ENCODE assay signal across 1 cellular context in the genomic region with DNA sequence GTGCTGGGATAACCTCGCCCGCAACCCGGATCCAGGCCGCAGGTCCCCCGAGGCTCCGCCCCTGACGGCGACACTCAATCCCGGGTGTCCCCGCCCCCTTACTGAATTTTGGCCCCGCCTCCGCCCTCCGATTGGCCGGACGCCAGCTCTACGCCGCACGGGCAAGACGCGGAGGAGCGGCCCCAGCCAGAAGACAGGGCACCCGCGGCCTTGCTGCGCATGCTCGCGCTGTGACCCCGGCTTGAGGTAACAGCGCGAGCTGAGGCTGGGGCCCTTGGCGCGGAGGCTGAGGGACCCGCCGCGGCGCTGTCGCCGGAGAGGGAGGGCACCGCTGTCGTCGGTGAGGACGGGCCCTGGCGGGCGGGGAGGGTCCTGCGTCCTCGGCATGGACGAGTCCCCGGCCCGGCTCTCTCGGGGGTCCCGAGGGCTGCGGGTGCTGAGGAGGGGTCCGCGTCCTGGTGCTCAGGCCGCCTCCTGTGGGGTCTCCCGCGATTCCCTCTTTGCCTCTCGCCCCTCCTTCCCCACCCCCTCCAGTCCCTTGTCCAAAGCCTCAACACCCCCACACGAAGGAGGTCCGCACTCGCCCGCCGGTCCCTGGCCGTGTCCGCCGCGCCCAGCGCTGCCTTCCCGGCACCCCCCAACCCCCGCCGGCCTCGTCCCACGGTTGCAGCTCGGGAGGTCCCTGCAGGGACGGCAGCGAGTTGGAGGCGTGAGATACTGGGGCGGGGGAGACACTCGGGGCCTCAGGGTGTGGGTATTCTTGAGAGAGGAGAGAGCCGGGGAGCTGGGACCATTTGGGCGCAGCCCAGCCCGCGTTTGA.
TF ChIP-seq lines count a peak whose summit lies in the region.

A gene with protein sequence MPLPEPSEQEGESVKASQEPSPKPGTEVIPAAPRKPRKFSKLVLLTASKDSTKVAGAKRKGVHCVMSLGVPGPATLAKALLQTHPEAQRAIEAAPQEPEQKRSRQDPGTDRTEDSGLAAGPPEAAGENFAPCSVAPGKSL (plus strand): TSS at position 189 of the 820 bp plus-strand sequence. CDS start 13,235 bp downstream, outside the sequence.

TF ChIP-seq in K562, 482 proteins besides CTCF, POLR2A, EP300 and RAD21 (continued from another document and continues in another):
- TF ChIP-seq, protein P1, sequence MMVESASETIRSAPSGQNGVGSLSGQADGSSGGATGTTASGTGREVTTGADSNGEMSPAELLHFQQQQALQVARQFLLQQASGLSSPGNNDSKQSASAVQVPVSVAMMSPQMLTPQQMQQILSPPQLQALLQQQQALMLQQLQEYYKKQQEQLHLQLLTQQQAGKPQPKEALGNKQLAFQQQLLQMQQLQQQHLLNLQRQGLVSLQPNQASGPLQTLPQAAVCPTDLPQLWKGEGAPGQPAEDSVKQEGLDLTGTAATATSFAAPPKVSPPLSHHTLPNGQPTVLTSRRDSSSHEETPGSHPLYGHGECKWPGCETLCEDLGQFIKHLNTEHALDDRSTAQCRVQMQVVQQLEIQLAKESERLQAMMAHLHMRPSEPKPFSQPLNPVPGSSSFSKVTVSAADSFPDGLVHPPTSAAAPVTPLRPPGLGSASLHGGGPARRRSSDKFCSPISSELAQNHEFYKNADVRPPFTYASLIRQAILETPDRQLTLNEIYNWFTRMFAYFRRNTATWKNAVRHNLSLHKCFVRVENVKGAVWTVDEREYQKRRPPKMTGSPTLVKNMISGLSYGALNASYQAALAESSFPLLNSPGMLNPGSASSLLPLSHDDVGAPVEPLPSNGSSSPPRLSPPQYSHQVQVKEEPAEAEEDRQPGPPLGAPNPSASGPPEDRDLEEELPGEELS (CRISPR knock-in tag; IDR thresholded peaks at IDR 0.05; ENCODE audit: borderline replicate concordance), result 0 out of 2 replicates have a peak, but pooled peaks have one; percentile 25
- TF ChIP-seq, protein P2, sequence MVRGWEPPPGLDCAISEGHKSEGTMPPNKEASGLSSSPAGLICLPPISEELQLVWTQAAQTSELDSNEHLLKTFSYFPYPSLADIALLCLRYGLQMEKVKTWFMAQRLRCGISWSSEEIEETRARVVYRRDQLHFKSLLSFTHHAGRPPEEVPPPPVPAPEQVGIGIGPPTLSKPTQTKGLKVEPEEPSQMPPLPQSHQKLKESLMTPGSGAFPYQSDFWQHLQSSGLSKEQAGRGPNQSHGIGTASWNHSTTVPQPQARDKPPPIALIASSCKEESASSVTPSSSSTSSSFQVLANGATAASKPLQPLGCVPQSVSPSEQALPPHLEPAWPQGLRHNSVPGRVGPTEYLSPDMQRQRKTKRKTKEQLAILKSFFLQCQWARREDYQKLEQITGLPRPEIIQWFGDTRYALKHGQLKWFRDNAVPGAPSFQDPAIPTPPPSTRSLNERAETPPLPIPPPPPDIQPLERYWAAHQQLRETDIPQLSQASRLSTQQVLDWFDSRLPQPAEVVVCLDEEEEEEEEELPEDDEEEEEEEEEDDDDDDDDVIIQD (CRISPR knock-in tag; IDR thresholded peaks at IDR 0.05), result no peak
- TF ChIP-seq BCOR (IDR thresholded peaks at IDR 0.05) (peak; percentile 53; the same call in 1 of the 2 replicates), SPI1 (IDR thresholded peaks at IDR 0.05; ENCODE audit: borderline replicate concordance, low read depth, low read length) (no peak), MIER1 (IDR thresholded peaks at IDR 0.05; ENCODE audit: low read depth) (no peak), ZKSCAN1 (IDR thresholded peaks at IDR 0.05; ENCODE audit: low read depth, low read length) (no peak), PCBP1 (IDR thresholded peaks at IDR 0.05; ENCODE audit: low read depth, low read length, poor library complexity, severe bottlenecking) (peak; percentile 90), ZNF77 (CRISPR knock-in tag; IDR thresholded peaks at IDR 0.05) (no peak), ZNF124 (CRISPR knock-in tag; IDR thresholded peaks at IDR 0.05) (no peak), POLR2AphosphoS2 (IDR thresholded peaks at IDR 0.05; ENCODE audit: low read length) (no peak), KAT2B (IDR thresholded peaks at IDR 0.05; ENCODE audit: low read depth, low read length) (no peak), HCFC1 (IDR thresholded peaks at IDR 0.05; ENCODE audit: low read depth, low read length) (no peak), ZNF197 (CRISPR knock-in tag; IDR thresholded peaks at IDR 0.05; ENCODE audit: low read depth) (no peak), KDM1A (IDR thresholded peaks at IDR 0.05) (no peak), CREBBP (IDR thresholded peaks at IDR 0.05; ENCODE audit: low read depth, low read length) (no peak), HDGF (IDR thresholded peaks at IDR 0.05) (no peak), CBFA2T3 (IDR thresholded peaks at IDR 0.05) (no peak), SAFB2 (IDR thresholded peaks at IDR 0.05; ENCODE audit: borderline replicate concordance, low read depth, low read length, severe bottlenecking) (no peak), JUNB (CRISPR knock-in tag; conservative IDR thresholded peaks at IDR 0.05) (no peak), ZBTB8A (IDR thresholded peaks at IDR 0.05; ENCODE audit: partially characterized antibody) (no peak), KDM5B (IDR thresholded peaks at IDR 0.05; ENCODE audit: insufficient replicate concordance, low read depth, low read length) (peak; percentile 78), ZFP30 (CRISPR knock-in tag; IDR thresholded peaks at IDR 0.05; ENCODE audit: borderline replicate concordance) (no peak), ASH1L (IDR thresholded peaks at IDR 0.05; ENCODE audit: borderline replicate concordance, low read depth, partially characterized antibody) (no peak), MEIS2 (IDR thresholded peaks at IDR 0.05; ENCODE audit: partially characterized antibody) (peak; percentile 89), SAFB (IDR thresholded peaks at IDR 0.05; ENCODE audit: borderline replicate concordance, low read depth, low read length) (no peak), SMARCA5 (IDR thresholded peaks at IDR 0.05) (no peak), MAFK (IDR thresholded peaks at IDR 0.05; ENCODE audit: low read length) (no peak)
- TF ChIP-seq, protein P3, sequence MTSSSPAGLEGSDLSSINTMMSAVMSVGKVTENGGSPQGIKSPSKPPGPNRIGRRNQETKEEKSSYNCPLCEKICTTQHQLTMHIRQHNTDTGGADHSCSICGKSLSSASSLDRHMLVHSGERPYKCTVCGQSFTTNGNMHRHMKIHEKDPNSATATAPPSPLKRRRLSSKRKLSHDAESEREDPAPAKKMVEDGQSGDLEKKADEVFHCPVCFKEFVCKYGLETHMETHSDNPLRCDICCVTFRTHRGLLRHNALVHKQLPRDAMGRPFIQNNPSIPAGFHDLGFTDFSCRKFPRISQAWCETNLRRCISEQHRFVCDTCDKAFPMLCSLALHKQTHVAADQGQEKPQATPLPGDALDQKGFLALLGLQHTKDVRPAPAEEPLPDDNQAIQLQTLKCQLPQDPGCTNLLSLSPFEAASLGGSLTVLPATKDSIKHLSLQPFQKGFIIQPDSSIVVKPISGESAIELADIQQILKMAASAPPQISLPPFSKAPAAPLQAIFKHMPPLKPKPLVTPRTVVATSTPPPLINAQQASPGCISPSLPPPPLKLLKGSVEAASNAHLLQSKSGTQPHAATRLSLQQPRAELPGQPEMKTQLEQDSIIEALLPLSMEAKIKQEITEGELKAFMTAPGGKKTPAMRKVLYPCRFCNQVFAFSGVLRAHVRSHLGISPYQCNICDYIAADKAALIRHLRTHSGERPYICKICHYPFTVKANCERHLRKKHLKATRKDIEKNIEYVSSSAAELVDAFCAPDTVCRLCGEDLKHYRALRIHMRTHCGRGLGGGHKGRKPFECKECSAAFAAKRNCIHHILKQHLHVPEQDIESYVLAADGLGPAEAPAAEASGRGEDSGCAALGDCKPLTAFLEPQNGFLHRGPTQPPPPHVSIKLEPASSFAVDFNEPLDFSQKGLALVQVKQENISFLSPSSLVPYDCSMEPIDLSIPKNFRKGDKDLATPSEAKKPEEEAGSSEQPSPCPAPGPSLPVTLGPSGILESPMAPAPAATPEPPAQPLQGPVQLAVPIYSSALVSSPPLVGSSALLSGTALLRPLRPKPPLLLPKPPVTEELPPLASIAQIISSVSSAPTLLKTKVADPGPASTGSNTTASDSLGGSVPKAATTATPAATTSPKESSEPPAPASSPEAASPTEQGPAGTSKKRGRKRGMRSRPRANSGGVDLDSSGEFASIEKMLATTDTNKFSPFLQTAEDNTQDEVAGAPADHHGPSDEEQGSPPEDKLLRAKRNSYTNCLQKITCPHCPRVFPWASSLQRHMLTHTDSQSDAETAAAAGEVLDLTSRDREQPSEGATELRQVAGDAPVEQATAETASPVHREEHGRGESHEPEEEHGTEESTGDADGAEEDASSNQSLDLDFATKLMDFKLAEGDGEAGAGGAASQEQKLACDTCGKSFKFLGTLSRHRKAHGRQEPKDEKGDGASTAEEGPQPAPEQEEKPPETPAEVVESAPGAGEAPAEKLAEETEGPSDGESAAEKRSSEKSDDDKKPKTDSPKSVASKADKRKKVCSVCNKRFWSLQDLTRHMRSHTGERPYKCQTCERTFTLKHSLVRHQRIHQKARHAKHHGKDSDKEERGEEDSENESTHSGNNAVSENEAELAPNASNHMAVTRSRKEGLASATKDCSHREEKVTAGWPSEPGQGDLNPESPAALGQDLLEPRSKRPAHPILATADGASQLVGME (CRISPR knock-in tag; IDR thresholded peaks at IDR 0.05), result no peak
- TF ChIP-seq, protein P4, sequence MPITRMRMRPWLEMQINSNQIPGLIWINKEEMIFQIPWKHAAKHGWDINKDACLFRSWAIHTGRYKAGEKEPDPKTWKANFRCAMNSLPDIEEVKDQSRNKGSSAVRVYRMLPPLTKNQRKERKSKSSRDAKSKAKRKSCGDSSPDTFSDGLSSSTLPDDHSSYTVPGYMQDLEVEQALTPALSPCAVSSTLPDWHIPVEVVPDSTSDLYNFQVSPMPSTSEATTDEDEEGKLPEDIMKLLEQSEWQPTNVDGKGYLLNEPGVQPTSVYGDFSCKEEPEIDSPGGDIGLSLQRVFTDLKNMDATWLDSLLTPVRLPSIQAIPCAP (CRISPR knock-in tag; IDR thresholded peaks at IDR 0.05; ENCODE audit: borderline replicate concordance), result 0 out of 2 replicates have a peak, but pooled peaks have one; percentile 43
- TF ChIP-seq, protein P5, sequence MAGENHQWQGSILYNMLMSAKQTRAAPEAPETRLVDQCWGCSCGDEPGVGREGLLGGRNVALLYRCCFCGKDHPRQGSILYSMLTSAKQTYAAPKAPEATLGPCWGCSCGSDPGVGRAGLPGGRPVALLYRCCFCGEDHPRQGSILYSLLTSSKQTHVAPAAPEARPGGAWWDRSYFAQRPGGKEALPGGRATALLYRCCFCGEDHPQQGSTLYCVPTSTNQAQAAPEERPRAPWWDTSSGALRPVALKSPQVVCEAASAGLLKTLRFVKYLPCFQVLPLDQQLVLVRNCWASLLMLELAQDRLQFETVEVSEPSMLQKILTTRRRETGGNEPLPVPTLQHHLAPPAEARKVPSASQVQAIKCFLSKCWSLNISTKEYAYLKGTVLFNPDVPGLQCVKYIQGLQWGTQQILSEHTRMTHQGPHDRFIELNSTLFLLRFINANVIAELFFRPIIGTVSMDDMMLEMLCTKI (IDR thresholded peaks at IDR 0.05; ENCODE audit: partially characterized antibody), result no peak
- TF ChIP-seq, protein P6, sequence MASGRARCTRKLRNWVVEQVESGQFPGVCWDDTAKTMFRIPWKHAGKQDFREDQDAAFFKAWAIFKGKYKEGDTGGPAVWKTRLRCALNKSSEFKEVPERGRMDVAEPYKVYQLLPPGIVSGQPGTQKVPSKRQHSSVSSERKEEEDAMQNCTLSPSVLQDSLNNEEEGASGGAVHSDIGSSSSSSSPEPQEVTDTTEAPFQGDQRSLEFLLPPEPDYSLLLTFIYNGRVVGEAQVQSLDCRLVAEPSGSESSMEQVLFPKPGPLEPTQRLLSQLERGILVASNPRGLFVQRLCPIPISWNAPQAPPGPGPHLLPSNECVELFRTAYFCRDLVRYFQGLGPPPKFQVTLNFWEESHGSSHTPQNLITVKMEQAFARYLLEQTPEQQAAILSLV (tag; IDR thresholded peaks at IDR 0.05), result no peak
- TF ChIP-seq, protein P7, sequence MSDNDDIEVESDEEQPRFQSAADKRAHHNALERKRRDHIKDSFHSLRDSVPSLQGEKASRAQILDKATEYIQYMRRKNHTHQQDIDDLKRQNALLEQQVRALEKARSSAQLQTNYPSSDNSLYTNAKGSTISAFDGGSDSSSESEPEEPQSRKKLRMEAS (CRISPR knock-in tag; IDR thresholded peaks at IDR 0.05), result peak; percentile 69
- TF ChIP-seq, protein P8, sequence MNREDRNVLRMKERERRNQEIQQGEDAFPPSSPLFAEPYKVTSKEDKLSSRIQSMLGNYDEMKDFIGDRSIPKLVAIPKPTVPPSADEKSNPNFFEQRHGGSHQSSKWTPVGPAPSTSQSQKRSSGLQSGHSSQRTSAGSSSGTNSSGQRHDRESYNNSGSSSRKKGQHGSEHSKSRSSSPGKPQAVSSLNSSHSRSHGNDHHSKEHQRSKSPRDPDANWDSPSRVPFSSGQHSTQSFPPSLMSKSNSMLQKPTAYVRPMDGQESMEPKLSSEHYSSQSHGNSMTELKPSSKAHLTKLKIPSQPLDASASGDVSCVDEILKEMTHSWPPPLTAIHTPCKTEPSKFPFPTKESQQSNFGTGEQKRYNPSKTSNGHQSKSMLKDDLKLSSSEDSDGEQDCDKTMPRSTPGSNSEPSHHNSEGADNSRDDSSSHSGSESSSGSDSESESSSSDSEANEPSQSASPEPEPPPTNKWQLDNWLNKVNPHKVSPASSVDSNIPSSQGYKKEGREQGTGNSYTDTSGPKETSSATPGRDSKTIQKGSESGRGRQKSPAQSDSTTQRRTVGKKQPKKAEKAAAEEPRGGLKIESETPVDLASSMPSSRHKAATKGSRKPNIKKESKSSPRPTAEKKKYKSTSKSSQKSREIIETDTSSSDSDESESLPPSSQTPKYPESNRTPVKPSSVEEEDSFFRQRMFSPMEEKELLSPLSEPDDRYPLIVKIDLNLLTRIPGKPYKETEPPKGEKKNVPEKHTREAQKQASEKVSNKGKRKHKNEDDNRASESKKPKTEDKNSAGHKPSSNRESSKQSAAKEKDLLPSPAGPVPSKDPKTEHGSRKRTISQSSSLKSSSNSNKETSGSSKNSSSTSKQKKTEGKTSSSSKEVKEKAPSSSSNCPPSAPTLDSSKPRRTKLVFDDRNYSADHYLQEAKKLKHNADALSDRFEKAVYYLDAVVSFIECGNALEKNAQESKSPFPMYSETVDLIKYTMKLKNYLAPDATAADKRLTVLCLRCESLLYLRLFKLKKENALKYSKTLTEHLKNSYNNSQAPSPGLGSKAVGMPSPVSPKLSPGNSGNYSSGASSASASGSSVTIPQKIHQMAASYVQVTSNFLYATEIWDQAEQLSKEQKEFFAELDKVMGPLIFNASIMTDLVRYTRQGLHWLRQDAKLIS (CRISPR knock-in tag; IDR thresholded peaks at IDR 0.05), result no peak
- TF ChIP-seq, protein P9, sequence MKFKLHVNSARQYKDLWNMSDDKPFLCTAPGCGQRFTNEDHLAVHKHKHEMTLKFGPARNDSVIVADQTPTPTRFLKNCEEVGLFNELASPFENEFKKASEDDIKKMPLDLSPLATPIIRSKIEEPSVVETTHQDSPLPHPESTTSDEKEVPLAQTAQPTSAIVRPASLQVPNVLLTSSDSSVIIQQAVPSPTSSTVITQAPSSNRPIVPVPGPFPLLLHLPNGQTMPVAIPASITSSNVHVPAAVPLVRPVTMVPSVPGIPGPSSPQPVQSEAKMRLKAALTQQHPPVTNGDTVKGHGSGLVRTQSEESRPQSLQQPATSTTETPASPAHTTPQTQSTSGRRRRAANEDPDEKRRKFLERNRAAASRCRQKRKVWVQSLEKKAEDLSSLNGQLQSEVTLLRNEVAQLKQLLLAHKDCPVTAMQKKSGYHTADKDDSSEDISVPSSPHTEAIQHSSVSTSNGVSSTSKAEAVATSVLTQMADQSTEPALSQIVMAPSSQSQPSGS (CRISPR knock-in tag; IDR thresholded peaks at IDR 0.05), result no peak
